ENCODE assay signal across 13 cellular contexts in genomic region chr5:80957031-80957761, GRCh38. TPM values are rescaled to one million over a fixed set of nuclear protein-coding genes. Genes with fewer than 3 reads are reported as not detected.
DNase-seq lines count a peak whose midpoint lies in the region; ATAC-seq and TF ChIP-seq lines count a peak whose summit lies in the region.
"Had no signal": no experiment of that assay in that cellular context is flagged by ENCODE, and none has a peak within 500 bp of the region (broad histone marks: within the 10 kb centered on the region; RNA-seq: fewer than 3 reads in every experiment).

No MANE protein-coding gene starts in this region.

- H3K27me3 Mint-ChIP-seq in activated naive CD4-positive, alpha-beta T cell treated with anti-CD3 and anti-CD28 coated beads, Interleukin-2, amount 10 ng/mL, durations not matched to agents 7 days and 5 days: peaks cover 12% of the 10 kb centered on the region
- H3K27me3 Mint-ChIP-seq in WTC11 (ENCODE audit: low read depth): peaks cover 20% of the 10 kb centered on the region
- H3K27me3 Mint-ChIP-seq in naive thymus-derived CD8-positive, alpha-beta T cell: peaks cover 0 to 10% (median 0%) of the 10 kb centered on the region in 5 donors

- peak overlapping the region; percentile 3 for H3K4me3 Mint-ChIP-seq in activated naive CD4-positive, alpha-beta T cell treated with anti-CD3 and anti-CD28 coated beads, Interleukin-2, amount 10 ng/mL, durations not matched to agents 7 days and 5 days
- H3K4me3 Mint-ChIP-seq in WTC11: peak overlapping the region; percentile 33
- peak overlapping the region in 5 of 10 donors; percentile 54 to 81 (median 59) for H3K4me3 Mint-ChIP-seq in naive thymus-derived CD8-positive, alpha-beta T cell
- H3K4me3 Mint-ChIP-seq: activated T-cell treated with anti-CD3 and anti-CD28 coated beads, Interleukin-2, amount 50 U/mL, for 4 hours had no signal

- intact Hi-C loops in adrenal gland (cut with DNase I): no loop called here

- peaks cover 23% of the 10 kb centered on the region for H3K27me3 ChIP-seq in adrenal gland

- ATAC-seq in WTC11 (peak; percentile 55), GM18861 (IDR thresholded peaks at IDR 0.05; ENCODE audit: unreplicated experiment) (no peak)
- ATAC-seq in naive thymus-derived CD8-positive, alpha-beta T cell: no peak
- ATAC-seq: activated T-cell treated with anti-CD3 and anti-CD28 coated beads, Interleukin-2, amount 50 U/mL, for 4 hours had no signal

- TF ChIP-seq POLR2A in adrenal gland (IDR thresholded peaks at IDR 0.05): no peak

- 58 to 71% (median 68%) methylated on average over 6 of the region's 6 CpGs for WGBS in adrenal gland, 4 donors

- no peaks in the 10 kb centered on the region for H3K9me3 Mint-ChIP-seq in activated naive CD4-positive, alpha-beta T cell treated with anti-CD3 and anti-CD28 coated beads, Interleukin-2, amount 10 ng/mL, durations not matched to agents 7 days and 5 days
- no peaks in the 10 kb centered on the region for H3K9me3 Mint-ChIP-seq in WTC11
- no peaks in the 10 kb centered on the region for H3K9me3 Mint-ChIP-seq in naive thymus-derived CD8-positive, alpha-beta T cell
- H3K9me3 Mint-ChIP-seq: activated T-cell treated with anti-CD3 and anti-CD28 coated beads, Interleukin-2, amount 50 U/mL, for 4 hours had no signal

- H3K36me3 Mint-ChIP-seq in activated naive CD4-positive, alpha-beta T cell treated with anti-CD3 and anti-CD28 coated beads, Interleukin-2, amount 10 ng/mL, durations not matched to agents 7 days and 5 days: no peaks in the 10 kb centered on the region
- no peaks in the 10 kb centered on the region for H3K36me3 Mint-ChIP-seq in WTC11
- H3K36me3 Mint-ChIP-seq in naive thymus-derived CD8-positive, alpha-beta T cell: peaks cover 0 to 11% (median 0%) of the 10 kb centered on the region in 3 donors

- H3K4me3 ChIP-seq in adrenal gland: no peak overlapping the region
- H3K4me3 ChIP-seq: skin epidermis, upper lobe of left lung had no signal

- TF ChIP-seq CTCF in WTC11 (IDR thresholded peaks at IDR 0.05) (no peak), adrenal gland (IDR thresholded peaks at IDR 0.05) (no peak)

- H3K27ac ChIP-seq in adrenal gland: no peak overlapping the region
- H3K27ac ChIP-seq: HL-60, skin epidermis, upper lobe of left lung had no signal

- no peak for DNase-seq in activated naive CD4-positive, alpha-beta T cell treated with anti-CD3 and anti-CD28 coated beads, Interleukin-2, amount 10 ng/mL, durations not matched to agents 7 days and 5 days
- DNase-seq in activated naive CD4-positive, alpha-beta T cell treated with Interleukin-2 at 50 U/mL for 16 hours: no peak
- DNase-seq in NCI-H2081 (lab: John Stamatoyannopoulos, UW) (peak; percentile 84 to 89), WTC11 (ENCODE audit: low spot score) (no peak), adrenal gland (no peak), NCI-H1436 (lab: John Stamatoyannopoulos, UW) (no peak)
- no peak for DNase-seq in naive thymus-derived CD8-positive, alpha-beta T cell
- DNase-seq: ACHN; activated T-cell treated with anti-CD3 and anti-CD28 coated beads, Interleukin-2, amount 50 U/mL, for 4 hours; upper lobe of left lung had no signal

- H3K4me1 ChIP-seq in adrenal gland (replicated peaks in 1 of 2): peaks cover 0 to 4% of the 10 kb centered on the region in 2 donors

- no peak overlapping the region for H3K27ac Mint-ChIP-seq in activated naive CD4-positive, alpha-beta T cell treated with anti-CD3 and anti-CD28 coated beads, Interleukin-2, amount 10 ng/mL, durations not matched to agents 7 days and 5 days
- peak overlapping the region; percentile 91 for H3K27ac Mint-ChIP-seq in WTC11
- H3K27ac Mint-ChIP-seq in naive thymus-derived CD8-positive, alpha-beta T cell: peak overlapping the region; percentile 47 to 95 (median 90)

- POLR2A ChIA-PET in WTC11 (lab: Charles Lee): no interaction called here
- POLR2A ChIA-PET in naive thymus-derived CD8-positive, alpha-beta T cell (lab: Charles Lee): interaction anchor here (0.7 to 1.4 kb wide), 3 partner anchors 45 to 153 kb away, joined by 3 to 5 read pairs (median 4); no protein-coding TSS in a partner anchor

- peaks cover 44% of the 10 kb centered on the region for H3K4me1 Mint-ChIP-seq in activated naive CD4-positive, alpha-beta T cell treated with anti-CD3 and anti-CD28 coated beads, Interleukin-2, amount 10 ng/mL, durations not matched to agents 7 days and 5 days
- H3K4me1 Mint-ChIP-seq in WTC11: peaks cover 61% of the 10 kb centered on the region
- H3K4me1 Mint-ChIP-seq in naive thymus-derived CD8-positive, alpha-beta T cell: peaks cover 11 to 37% (median 31%) of the 10 kb centered on the region in 4 donors

- CTCF ChIA-PET in activated naive CD4-positive, alpha-beta T cell treated with anti-CD3 and anti-CD28 coated beads, Interleukin-2, amount 10 ng/mL, durations not matched to agents 7 days and 5 days (lab: Charles Lee): interaction anchor here (0.7 to 1.1 kb wide), 3 partner anchors 39 to 151 kb away, joined by 3 to 4 read pairs (median 4); no protein-coding TSS in a partner anchor
- CTCF ChIA-PET in WTC11 (lab: Charles Lee): interaction anchor here (0.8 to 3.2 kb wide), 8 partner anchors 11 to 245 kb away, joined by 3 to 15 read pairs (median 4); no protein-coding TSS in a partner anchor

- no peaks in the 10 kb centered on the region for H3K36me3 ChIP-seq in adrenal gland (replicated peaks in 1 of 2)
- H3K36me3 ChIP-seq: upper lobe of left lung had no signal

- H3K9me3 ChIP-seq in adrenal gland (replicated peaks in 1 of 3): no peaks in the 10 kb centered on the region
- H3K9me3 ChIP-seq: upper lobe of left lung had no signal

TF ChIP-seq in WTC11, 78 proteins besides CTCF, POLR2A, EP300 and RAD21:
- TF ChIP-seq SP1 (CRISPR knock-in tag; conservative IDR thresholded peaks at IDR 0.05) (peak; percentile 60), GABPB1 (CRISPR knock-in tag; IDR thresholded peaks at IDR 0.05) (no peak), FOXK1 (CRISPR knock-in tag; IDR thresholded peaks at IDR 0.05) (peak; percentile 71; the same call in 1 of the 2 replicates), TEAD1 (CRISPR knock-in tag; IDR thresholded peaks at IDR 0.05) (peak; percentile 46; the same call in 1 of the 2 replicates), FOXP4 (CRISPR knock-in tag; IDR thresholded peaks at IDR 0.05) (0 out of 2 replicates have a peak, but pooled peaks have one; percentile 27), JAZF1 (CRISPR knock-in tag; IDR thresholded peaks at IDR 0.05) (no peak), ZBTB43 (CRISPR knock-in tag; IDR thresholded peaks at IDR 0.05) (peak; percentile 72; the same call in 1 of the 2 replicates), GRHL2 (CRISPR knock-in tag; IDR thresholded peaks at IDR 0.05; ENCODE audit: insufficient replicate concordance, severe bottlenecking) (no peak), ZNF121 (CRISPR knock-in tag; IDR thresholded peaks at IDR 0.05) (no peak), TCF7 (CRISPR knock-in tag; IDR thresholded peaks at IDR 0.05; ENCODE audit: low read depth) (no peak), SMAD4 (CRISPR knock-in tag; IDR thresholded peaks at IDR 0.05) (no peak), ETV6 (CRISPR knock-in tag; IDR thresholded peaks at IDR 0.05) (peak; percentile 79; the same call in 1 of the 2 replicates)

RNA-seq across cellular contexts. Expression of gene RASGRF2, which starts 3.0 kb away (rescaled TPM):
- total RNA-seq in WTC11 (2021): 13.9 to 17.6 TPM (median 14.8 TPM) in 3 replicates
- 10 to 100 TPM; 35.2 to 35.9 TPM for total RNA-seq in naive thymus-derived CD8-positive, alpha-beta T cell
- polyA plus RNA-seq in naive thymus-derived CD8-positive, alpha-beta T cell: 10 to 100 TPM in 2 of 3 donors, 1 to 10 TPM in 1; 8.3 to 21.7 (median 13.7) TPM
- 1 to 10 TPM; 1.5 to 5.7 (median 2.6) TPM for total RNA-seq in adrenal gland
- polyA plus RNA-seq in adrenal gland: 1 to 10 TPM; 1.6 to 2.5 (median 2.1) TPM

Comparison
In these comparisons a context has a peak if more than half of its experiments do, and no peak if none do; other contexts are left out.
1. DNase-seq: peak in NCI-H2081 (2 of 2); none in activated naive CD4-positive, alpha-beta T cell treated with anti-CD3 and anti-CD28 coated beads, Interleukin-2, amount 10 ng/mL, durations not matched to agents 7 days and 5 days (single experiment), activated naive CD4-positive, alpha-beta T cell treated with Interleukin-2 at 50 U/mL for 16 hours (single experiment), WTC11 (single experiment), naive thymus-derived CD8-positive, alpha-beta T cell (0 of 10), adrenal gland (0 of 7) and NCI-H1436 (single experiment).